Comparison of ENCODE assay signal across 21 cellular contexts in genomic region chr5:172492097-172492840, GRCh38.
"Had no signal": no experiment of that assay in that cellular context is flagged by ENCODE, and none has a peak within 500 bp of the region (broad histone marks: within the 10 kb centered on the region; RNA-seq: fewer than 3 reads in every experiment).

No MANE protein-coding gene starts in this region.

- H3K27me3 Mint-ChIP-seq: brain had no signal

- H3K4me3 ChIP-seq: gastrocnemius medialis, mucosa of descending colon, tibial nerve had no signal

- ATAC-seq: activated CD8-positive, alpha-beta T cell treated with anti-CD3 and anti-CD28 coated beads, Interleukin-2, amount 10 ng/mL, durations not matched to agents 7 days and 5 days; effector memory CD8-positive, alpha-beta T cell; gastrocnemius medialis; naive thymus-derived CD4-positive, alpha-beta T cell; right cardiac atrium had no signal

- H3K36me3 ChIP-seq: gastrocnemius medialis, neutrophil, tibial nerve had no signal

- H3K4me1 Mint-ChIP-seq: activated CD4-positive, alpha-beta T cell treated with anti-CD3 and anti-CD28 coated beads, Interleukin-2, amount 10 ng/mL, durations not matched to agents 24 days and 14 days; activated naive CD4-positive, alpha-beta T cell treated with anti-CD3 and anti-CD28 coated beads, Interleukin-2, amount 50 U/mL, for 24 hours; central memory CD8-positive, alpha-beta T cell; naive thymus-derived CD4-positive, alpha-beta T cell had no signal

- DNase-seq: activated CD4-positive, alpha-beta T cell treated with anti-CD3 and anti-CD28 coated beads, Interleukin-2, amount 10 ng/mL, durations not matched to agents 24 days and 14 days; activated CD4-positive, CD25-positive, alpha-beta regulatory T cell; activated CD8-positive, alpha-beta T cell treated with anti-CD3 and anti-CD28 coated beads, Interleukin-2, amount 10 ng/mL, durations not matched to agents 7 days and 5 days; activated T-cell treated with anti-CD3 and anti-CD28 coated beads for 4 hours; amniotic stem cell; effector memory CD8-positive, alpha-beta T cell; left colon; mucosa of descending colon; naive thymus-derived CD4-positive, alpha-beta T cell; right cardiac atrium; small intestine; stimulated activated CD4-positive, alpha-beta T cell treated with anti-CD3 and anti-CD28 coated beads, Interleukin-4, amount 100 ng/mL, for 24 hours; stimulated activated naive CD4-positive, alpha-beta T cell had no signal

- H3K27me3 ChIP-seq: gastrocnemius medialis, neutrophil, tibial nerve had no signal

- H3K9me3 ChIP-seq: gastrocnemius medialis, mucosa of descending colon, neutrophil, tibial nerve had no signal

- H3K9me3 Mint-ChIP-seq: activated CD4-positive, alpha-beta T cell treated with anti-CD3 and anti-CD28 coated beads, Interleukin-2, amount 10 ng/mL, durations not matched to agents 24 days and 14 days; activated naive CD4-positive, alpha-beta T cell treated with anti-CD3 and anti-CD28 coated beads, Interleukin-2, amount 50 U/mL, for 24 hours; central memory CD8-positive, alpha-beta T cell; effector memory CD8-positive, alpha-beta T cell; T-helper 2 cell treated with Interferon-gamma antibody and Interleukin-4, amounts not matched to agents 5 μg/mL and 100 μg/mL, for 36 hours had no signal

- H3K36me3 Mint-ChIP-seq: activated naive CD4-positive, alpha-beta T cell treated with anti-CD3 and anti-CD28 coated beads, Interleukin-2, amount 50 U/mL, for 24 hours; brain; naive thymus-derived CD4-positive, alpha-beta T cell had no signal

- H3K4me3 Mint-ChIP-seq: activated CD4-positive, alpha-beta T cell treated with anti-CD3 and anti-CD28 coated beads, Interleukin-2, amount 10 ng/mL, durations not matched to agents 24 days and 14 days; activated CD8-positive, alpha-beta T cell treated with anti-CD3 and anti-CD28 coated beads, Interleukin-2, amount 10 ng/mL, durations not matched to agents 7 days and 5 days; activated naive CD4-positive, alpha-beta T cell treated with anti-CD3 and anti-CD28 coated beads, Interleukin-2, amount 50 U/mL, for 24 hours; brain; central memory CD8-positive, alpha-beta T cell; effector memory CD8-positive, alpha-beta T cell; naive thymus-derived CD4-positive, alpha-beta T cell; T-helper 2 cell treated with Interferon-gamma antibody and Interleukin-4, amounts not matched to agents 5 μg/mL and 100 μg/mL, for 36 hours had no signal

- H3K27ac Mint-ChIP-seq: activated CD4-positive, alpha-beta T cell treated with anti-CD3 and anti-CD28 coated beads, Interleukin-2, amount 10 ng/mL, durations not matched to agents 24 days and 14 days; activated CD8-positive, alpha-beta T cell treated with anti-CD3 and anti-CD28 coated beads, Interleukin-2, amount 10 ng/mL, durations not matched to agents 7 days and 5 days; activated naive CD4-positive, alpha-beta T cell treated with anti-CD3 and anti-CD28 coated beads, Interleukin-2, amount 50 U/mL, for 24 hours; brain; effector memory CD8-positive, alpha-beta T cell; naive thymus-derived CD4-positive, alpha-beta T cell; T-helper 2 cell treated with Interferon-gamma antibody and Interleukin-4, amounts not matched to agents 5 μg/mL and 100 μg/mL, for 36 hours had no signal

- H3K27ac ChIP-seq: epithelial cell of prostate, gastrocnemius medialis, neutrophil, tibial nerve had no signal
